8 cellular contexts compared by ENCODE assay signal in genomic region chr6:296151-297122, GRCh38. TPM values are rescaled to one million over a fixed set of nuclear protein-coding genes. Genes with fewer than 3 reads are reported as not detected.
DNase-seq lines count a peak whose midpoint lies in the region; ATAC-seq and TF ChIP-seq lines count a peak whose summit lies in the region.

No MANE protein-coding gene starts in this region.

- intact Hi-C loops in left ventricle myocardium superior (cut with micrococcal nuclease): no loop called here

- H3K79me2 ChIP-seq in Karpas-422 (ENCODE audit: low read length): no peaks in the 10 kb centered on the region

- H3K9me2 ChIP-seq in Karpas-422 (replicated peaks; ENCODE audit: insufficient read depth, low read length): no peaks in the 10 kb centered on the region

- H3K4me1 ChIP-seq in BLaER1: peaks cover 80% of the 10 kb centered on the region
- H3K4me1 ChIP-seq in Karpas-422 (ENCODE audit: low read length): peaks cover 53% of the 10 kb centered on the region

- H3K9me3 ChIP-seq in BLaER1 (peaks cover 10% of the 10 kb centered on the region), Karpas-422 (ENCODE audit: low read length) (no peaks in the 10 kb centered on the region)

- H3K36me3 ChIP-seq in BLaER1: peaks cover 13% of the 10 kb centered on the region; the same call in 1 of the 2 replicates
- H3K36me3 ChIP-seq in Karpas-422 (ENCODE audit: insufficient read depth, low read length): no peaks in the 10 kb centered on the region
- H3K36me3 ChIP-seq in brain microvascular endothelial cell (replicated peaks): no peaks in the 10 kb centered on the region

- H3K4me2 ChIP-seq in BLaER1 (peak overlapping the region; percentile 79), Karpas-422 (ENCODE audit: low read depth, low read length, poor library complexity, severe bottlenecking) (peak overlapping the region; percentile 53)

- DNase-seq in Karpas-422: peak; percentile 40
- peak; percentile 59 for DNase-seq in left ventricle myocardium superior
- DNase-seq in brain microvascular endothelial cell: no peak
- DNase-seq in mucosa of gallbladder (ENCODE audit: low spot score): no peak
- DNase-seq in NCI-H774 (lab: John Stamatoyannopoulos, UW): no peak
- DNase-seq in NCI-H226: no peak

- H4K20me1 ChIP-seq in BLaER1: no peaks in the 10 kb centered on the region
- H4K20me1 ChIP-seq in Karpas-422 (ENCODE audit: insufficient read depth, low read depth, low read length): peaks cover 20% of the 10 kb centered on the region; the same call in 1 of the 2 replicates

- peak overlapping the region; percentile 73 for H3K27ac ChIP-seq in BLaER1
- H3K27ac ChIP-seq in Karpas-422 (ENCODE audit: low read length): no peak overlapping the region
- no peak overlapping the region for H3K27ac ChIP-seq in brain microvascular endothelial cell

- no peak overlapping the region for H2AFZ ChIP-seq in Karpas-422 (ENCODE audit: low read length)

- no peak for TF ChIP-seq CTCF in brain microvascular endothelial cell (IDR thresholded peaks at IDR 0.05; ENCODE audit: low read depth, low read length, missing control alignments)

- in situ Hi-C loops in brain microvascular endothelial cell (cut with HindIII; ENCODE audit: low pct_ligation_motif_present, low sequenced_read_pairs): no loop called here

- peak overlapping the region; percentile 23 for H3K4me3 ChIP-seq in BLaER1
- H3K4me3 ChIP-seq in Karpas-422 (ENCODE audit: low read length): no peak overlapping the region
- no peak overlapping the region for H3K4me3 ChIP-seq in brain microvascular endothelial cell (ENCODE audit: low read depth, low read length)

- H3K27me3 ChIP-seq in BLaER1: no peaks in the 10 kb centered on the region
- no peaks in the 10 kb centered on the region; the same call in 1 of the 2 replicates for H3K27me3 ChIP-seq in Karpas-422 (ENCODE audit: low read length)
- no peaks in the 10 kb centered on the region for H3K27me3 ChIP-seq in brain microvascular endothelial cell (replicated peaks)

- ATAC-seq in GM19372 (IDR thresholded peaks at IDR 0.05; ENCODE audit: low read depth, unreplicated experiment) (peak; percentile 25), left ventricle myocardium superior (no peak)

- H3K9ac ChIP-seq in BLaER1: peak overlapping the region; percentile 57
- no peak overlapping the region for H3K9ac ChIP-seq in Karpas-422 (ENCODE audit: low read length)

RNA-seq across cellular contexts. Expression of gene DUSP22, which starts 4.2 kb away (rescaled TPM):
- 13.2 and 15.7 TPM in 2 replicates for total RNA-seq in Karpas-422 (2014; rRNA removed; shearing (Covaris generic); ENCODE audit: low replicate concordance)
- total RNA-seq in left ventricle myocardium superior (50.4 TPM), mucosa of gallbladder (36.4 TPM)

Comparison
In these comparisons a context has a peak if more than half of its experiments do, and no peak if none do; other contexts are left out.
1. DNase-seq: peak in Karpas-422 (single experiment) and left ventricle myocardium superior (single experiment); none in brain microvascular endothelial cell (single experiment), mucosa of gallbladder (single experiment), NCI-H774 (single experiment) and NCI-H226 (single experiment).